9 cellular contexts compared by ENCODE assay signal in the genomic region with DNA sequence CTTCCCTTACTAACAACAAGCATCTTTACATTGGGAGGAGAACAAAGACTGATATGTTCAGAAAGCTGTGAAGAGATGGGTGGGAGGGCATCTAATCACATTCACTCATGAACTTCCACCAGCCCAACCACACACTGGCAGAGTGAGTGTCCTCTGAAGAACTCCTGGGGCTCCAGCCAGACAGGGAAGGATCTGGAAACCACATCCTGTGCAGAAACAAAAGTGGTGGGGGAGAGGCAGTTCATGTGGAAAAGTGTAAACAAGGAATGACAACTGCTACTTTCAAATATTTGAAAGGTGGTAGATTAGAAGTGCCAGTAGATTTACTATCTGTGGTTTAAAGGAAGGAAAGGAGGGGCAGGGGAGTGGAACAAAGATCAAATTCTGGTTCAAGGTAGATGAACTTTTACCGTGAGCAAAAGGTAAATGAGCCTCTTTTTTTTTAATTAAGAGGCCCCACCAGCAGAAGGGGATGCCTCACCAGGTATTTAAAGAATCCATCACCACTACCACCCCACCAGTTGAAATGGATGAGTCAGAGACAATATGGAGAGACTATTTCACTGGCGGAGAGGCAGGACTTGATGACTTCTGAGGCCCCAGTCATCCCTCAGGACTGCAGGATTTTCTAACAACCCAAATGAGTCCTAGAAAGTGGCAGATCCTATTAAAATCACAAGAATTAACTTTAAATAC. TPM values are rescaled to one million over a fixed set of nuclear protein-coding genes. Genes with fewer than 3 reads are reported as not detected.
A peak's percentile ranks its signal among the peaks of the same experiment; 100 is the strongest.
DNase-seq lines count a peak whose midpoint lies in the region; ATAC-seq and TF ChIP-seq lines count a peak whose summit lies in the region.
"Had no signal": no experiment of that assay in that cellular context is flagged by ENCODE, and none has a peak within 500 bp of the region (broad histone marks: within the 10 kb centered on the region; RNA-seq: fewer than 3 reads in every experiment).

No MANE protein-coding gene starts in this region.

- H3K27me3 ChIP-seq in RWPE2 (ENCODE audit: insufficient read depth, poor library complexity, severe bottlenecking) (no peaks in the 10 kb centered on the region), foreskin keratinocyte (no peaks in the 10 kb centered on the region), testis (no peaks in the 10 kb centered on the region)

- peaks cover 54% of the 10 kb centered on the region for H3K4me1 ChIP-seq in RWPE2 (ENCODE audit: insufficient read depth, poor library complexity, severe bottlenecking)
- H3K4me1 ChIP-seq in foreskin keratinocyte = peaks cover 45% of the 10 kb centered on the region
- H3K4me1 ChIP-seq in testis = peaks cover 4% of the 10 kb centered on the region

- no peaks in the 10 kb centered on the region for H3K9me3 Mint-ChIP-seq in activated T-cell treated with anti-CD3 and anti-CD28 coated beads, Interleukin-2, amount 50 U/mL, for 24 hours
- no peaks in the 10 kb centered on the region for H3K9me3 Mint-ChIP-seq in activated T-cell treated with anti-CD3 and anti-CD28 coated beads, Interleukin-2, amount 50 U/mL, for 72 hours
- no peaks in the 10 kb centered on the region for H3K9me3 Mint-ChIP-seq in activated naive CD4-positive, alpha-beta T cell treated with anti-CD3 and anti-CD28 coated beads, Interleukin-2, amount 10 ng/mL, durations not matched to agents 7 days and 5 days
- H3K9me3 Mint-ChIP-seq: activated naive CD4-positive, alpha-beta T cell treated with anti-CD3 and anti-CD28 coated beads, Interleukin-2, amount 50 U/mL, for 24 hours had no signal

- H3K27me3 Mint-ChIP-seq in activated T-cell treated with anti-CD3 and anti-CD28 coated beads, Interleukin-2, amount 50 U/mL, for 24 hours = no peaks in the 10 kb centered on the region
- no peaks in the 10 kb centered on the region for H3K27me3 Mint-ChIP-seq in activated T-cell treated with anti-CD3 and anti-CD28 coated beads, Interleukin-2, amount 50 U/mL, for 72 hours (ENCODE audit: low read depth)
- H3K27me3 Mint-ChIP-seq in activated naive CD4-positive, alpha-beta T cell treated with anti-CD3 and anti-CD28 coated beads, Interleukin-2, amount 10 ng/mL, durations not matched to agents 7 days and 5 days = peaks cover 5% of the 10 kb centered on the region
- H3K27me3 Mint-ChIP-seq: activated naive CD4-positive, alpha-beta T cell treated with anti-CD3 and anti-CD28 coated beads, Interleukin-2, amount 50 U/mL, for 24 hours had no signal

- DNase-seq in activated T-cell treated with anti-CD3 and anti-CD28 coated beads, Interleukin-2, amount 50 U/mL, for 24 hours = no peak
- DNase-seq in activated T-cell treated with anti-CD3 and anti-CD28 coated beads, Interleukin-2, amount 50 U/mL, for 72 hours = no peak
- peak; percentile 82 for DNase-seq in RWPE2 (ENCODE audit: low spot score)
- DNase-seq in foreskin keratinocyte = peak; percentile 81 to 91
- DNase-seq in testis = peak; percentile 21
- DNase-seq in activated effector memory CD4-positive, alpha-beta T cell treated with Interleukin-2 at 50 U/mL for 16 hours = no peak
- DNase-seq in activated naive CD4-positive, alpha-beta T cell treated with anti-CD3 and anti-CD28 coated beads, Interleukin-2, amount 10 ng/mL, durations not matched to agents 7 days and 5 days = no peak
- no peak for DNase-seq in omental fat pad (ENCODE audit: low spot score)

- H3K9me3 ChIP-seq in RWPE2 (ENCODE audit: severe bottlenecking) (no peaks in the 10 kb centered on the region), testis (no peaks in the 10 kb centered on the region)

- intact Hi-C loops in testis (cut with DNase I; ENCODE audit: low total_unique reads) = no loop called here

- H3K4me3 ChIP-seq in RWPE2 (ENCODE audit: severe bottlenecking) (no peak overlapping the region), testis (no peak overlapping the region)

- H3K4me1 Mint-ChIP-seq in activated T-cell treated with anti-CD3 and anti-CD28 coated beads, Interleukin-2, amount 50 U/mL, for 24 hours (ENCODE audit: low read depth) = peaks cover 9% of the 10 kb centered on the region
- H3K4me1 Mint-ChIP-seq in activated T-cell treated with anti-CD3 and anti-CD28 coated beads, Interleukin-2, amount 50 U/mL, for 72 hours (ENCODE audit: low read depth) = peaks cover 10% of the 10 kb centered on the region
- H3K4me1 Mint-ChIP-seq in activated naive CD4-positive, alpha-beta T cell treated with anti-CD3 and anti-CD28 coated beads, Interleukin-2, amount 10 ng/mL, durations not matched to agents 7 days and 5 days = peaks cover 14% of the 10 kb centered on the region

- no peak for TF ChIP-seq POLR2A in testis (IDR thresholded peaks at IDR 0.05)

- 62 to 78% methylated on average over 2 of the region's 2 CpGs for WGBS in testis, 2 donors

- CTCF ChIA-PET in activated naive CD4-positive, alpha-beta T cell treated with anti-CD3 and anti-CD28 coated beads, Interleukin-2, amount 10 ng/mL, durations not matched to agents 7 days and 5 days (lab: Charles Lee) = interaction anchor here (1.4 kb wide), 1 partner anchor 40 kb away, joined by 4 read pairs; no protein-coding TSS in a partner anchor

- peaks cover 59% of the 10 kb centered on the region for H3K36me3 Mint-ChIP-seq in activated T-cell treated with anti-CD3 and anti-CD28 coated beads, Interleukin-2, amount 50 U/mL, for 24 hours (ENCODE audit: low read depth)
- H3K36me3 Mint-ChIP-seq in activated T-cell treated with anti-CD3 and anti-CD28 coated beads, Interleukin-2, amount 50 U/mL, for 72 hours (ENCODE audit: insufficient read depth in 2 of 2) = peaks cover 0 to 12% of the 10 kb centered on the region in 2 donors
- H3K36me3 Mint-ChIP-seq in activated naive CD4-positive, alpha-beta T cell treated with anti-CD3 and anti-CD28 coated beads, Interleukin-2, amount 10 ng/mL, durations not matched to agents 7 days and 5 days = peaks cover 4% of the 10 kb centered on the region

- ATAC-seq in activated T-cell treated with anti-CD3 and anti-CD28 coated beads, Interleukin-2, amount 50 U/mL, for 72 hours (replicated peaks in 1 of 2) = no peak
- ATAC-seq in RWPE2 (ENCODE audit: low read depth) (peak; percentile 78), foreskin keratinocyte (peak; percentile 78), omental fat pad (ENCODE audit: low FRiP score) (no peak)

- no peak for TF ChIP-seq CTCF in RWPE2 (IDR thresholded peaks at IDR 0.05; ENCODE audit: poor library complexity, severe bottlenecking)
- no peak for TF ChIP-seq CTCF in foreskin keratinocyte (conservative IDR thresholded peaks at IDR 0.05)
- no peak for TF ChIP-seq CTCF in testis (IDR thresholded peaks at IDR 0.05)
- TF ChIP-seq CTCF in omental fat pad (IDR thresholded peaks at IDR 0.05) = no peak

- H3K4me3 Mint-ChIP-seq in activated T-cell treated with anti-CD3 and anti-CD28 coated beads, Interleukin-2, amount 50 U/mL, for 24 hours = no peak overlapping the region
- no peak overlapping the region for H3K4me3 Mint-ChIP-seq in activated T-cell treated with anti-CD3 and anti-CD28 coated beads, Interleukin-2, amount 50 U/mL, for 72 hours
- H3K4me3 Mint-ChIP-seq in activated naive CD4-positive, alpha-beta T cell treated with anti-CD3 and anti-CD28 coated beads, Interleukin-2, amount 10 ng/mL, durations not matched to agents 7 days and 5 days = no peak overlapping the region
- H3K4me3 Mint-ChIP-seq: activated naive CD4-positive, alpha-beta T cell treated with anti-CD3 and anti-CD28 coated beads, Interleukin-2, amount 50 U/mL, for 24 hours had no signal

- peak overlapping the region; percentile 35 for H3K27ac Mint-ChIP-seq in activated T-cell treated with anti-CD3 and anti-CD28 coated beads, Interleukin-2, amount 50 U/mL, for 24 hours
- no peak overlapping the region for H3K27ac Mint-ChIP-seq in activated T-cell treated with anti-CD3 and anti-CD28 coated beads, Interleukin-2, amount 50 U/mL, for 72 hours
- no peak overlapping the region for H3K27ac Mint-ChIP-seq in activated naive CD4-positive, alpha-beta T cell treated with anti-CD3 and anti-CD28 coated beads, Interleukin-2, amount 10 ng/mL, durations not matched to agents 7 days and 5 days
- H3K27ac Mint-ChIP-seq: activated naive CD4-positive, alpha-beta T cell treated with anti-CD3 and anti-CD28 coated beads, Interleukin-2, amount 50 U/mL, for 24 hours had no signal

- H3K36me3 ChIP-seq in RWPE2 (ENCODE audit: low read depth) (peaks cover 45% of the 10 kb centered on the region), testis (ENCODE audit: low read depth, missing control alignments) (no peaks in the 10 kb centered on the region)

- H3K27ac ChIP-seq in RWPE2 (ENCODE audit: poor library complexity, severe bottlenecking) (peak overlapping the region; percentile 92), foreskin keratinocyte (no peak overlapping the region), testis (no peak overlapping the region)

RNA-seq across cellular contexts. Expression of gene GOT1, which starts 34.5 kb away (rescaled TPM):
- total RNA-seq in activated T-cell treated with anti-CD3 and anti-CD28 coated beads, Interleukin-2, amount 50 U/mL, for 72 hours = 100 to 1,000 TPM; 101 to 103 TPM
- 38.5 and 42.9 TPM in 2 replicates for total RNA-seq in foreskin keratinocyte
- 34.3 and 41.5 TPM in 2 replicates for polyA plus RNA-seq in foreskin keratinocyte
- total RNA-seq in testis = 10 to 100 TPM; 34.3 to 38.3 TPM
- polyA plus RNA-seq in testis (ENCODE audit: insufficient read depth, low read depth, low replicate concordance) = 121 TPM
- 10 to 100 TPM in 3 of 4 donors, 1 to 10 TPM in 1; 10.0 to 18.1 (median 14.5) TPM for total RNA-seq in omental fat pad

Comparison
In these comparisons a context has a peak if more than half of its experiments do, and no peak if none do; other contexts are left out.
1. DNase-seq: peak in RWPE2 (single experiment), foreskin keratinocyte (2 of 2) and testis (single experiment); none in activated T-cell treated with anti-CD3 and anti-CD28 coated beads, Interleukin-2, amount 50 U/mL, for 24 hours (single experiment), activated T-cell treated with anti-CD3 and anti-CD28 coated beads, Interleukin-2, amount 50 U/mL, for 72 hours (0 of 2), activated effector memory CD4-positive, alpha-beta T cell treated with Interleukin-2 at 50 U/mL for 16 hours (single experiment), activated naive CD4-positive, alpha-beta T cell treated with anti-CD3 and anti-CD28 coated beads, Interleukin-2, amount 10 ng/mL, durations not matched to agents 7 days and 5 days (single experiment) and omental fat pad (single experiment).
2. ATAC-seq: peak in RWPE2 (single experiment) and foreskin keratinocyte (single experiment); none in activated T-cell treated with anti-CD3 and anti-CD28 coated beads, Interleukin-2, amount 50 U/mL, for 72 hours (0 of 2) and omental fat pad (single experiment).